Comparison of ENCODE assay signal across 1 cellular context in the genomic region with DNA sequence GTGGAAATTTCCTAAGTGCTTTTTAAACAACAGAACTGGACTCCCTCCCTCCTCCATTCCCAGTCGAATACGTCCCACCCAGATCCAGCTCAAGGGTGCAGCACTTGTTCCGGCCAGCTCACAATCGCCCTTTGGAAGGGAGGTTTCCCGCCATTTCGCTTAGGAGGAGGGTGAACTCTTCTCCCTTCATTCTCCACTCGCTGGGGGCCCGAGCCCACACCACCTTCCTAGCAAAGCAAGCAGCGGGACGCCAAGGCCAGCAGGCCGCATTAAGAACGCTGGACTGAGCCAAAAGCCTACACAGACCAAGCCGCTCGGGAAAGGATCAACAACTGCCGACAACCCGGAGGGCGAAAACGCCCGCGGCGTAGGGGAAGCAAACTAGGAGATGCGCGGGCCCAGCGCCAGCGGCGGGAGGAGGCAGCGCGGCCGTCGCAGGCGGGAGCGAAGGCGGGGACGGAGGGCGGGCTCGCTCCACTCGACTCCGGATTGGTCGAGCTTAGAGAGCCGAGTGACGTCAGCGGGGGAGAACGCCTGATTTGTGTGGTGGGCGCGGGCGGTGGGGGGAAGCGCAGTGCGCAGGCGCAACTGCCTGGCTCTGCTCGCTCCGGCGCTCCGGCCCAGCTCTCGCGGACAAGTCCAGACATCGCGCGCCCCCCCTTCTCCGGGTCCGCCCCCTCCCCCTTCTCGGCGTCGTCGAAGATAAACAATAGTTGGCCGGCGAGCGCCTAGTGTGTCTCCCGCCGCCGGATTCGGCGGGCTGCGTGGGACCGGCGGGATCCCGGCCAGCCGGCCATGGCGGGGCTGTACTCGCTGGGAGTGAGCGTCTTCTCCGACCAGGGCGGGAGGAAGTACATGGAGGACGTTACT.
TF ChIP-seq lines count a peak whose summit lies in the region.

A gene (plus strand): TSS at position 574 of the 870 bp plus-strand sequence. CDS start 222 bp downstream, at position 796.

TF ChIP-seq in K562, 482 proteins besides CTCF, POLR2A, EP300 and RAD21 (continued from another document and continues in another):
- TF ChIP-seq, protein P1, sequence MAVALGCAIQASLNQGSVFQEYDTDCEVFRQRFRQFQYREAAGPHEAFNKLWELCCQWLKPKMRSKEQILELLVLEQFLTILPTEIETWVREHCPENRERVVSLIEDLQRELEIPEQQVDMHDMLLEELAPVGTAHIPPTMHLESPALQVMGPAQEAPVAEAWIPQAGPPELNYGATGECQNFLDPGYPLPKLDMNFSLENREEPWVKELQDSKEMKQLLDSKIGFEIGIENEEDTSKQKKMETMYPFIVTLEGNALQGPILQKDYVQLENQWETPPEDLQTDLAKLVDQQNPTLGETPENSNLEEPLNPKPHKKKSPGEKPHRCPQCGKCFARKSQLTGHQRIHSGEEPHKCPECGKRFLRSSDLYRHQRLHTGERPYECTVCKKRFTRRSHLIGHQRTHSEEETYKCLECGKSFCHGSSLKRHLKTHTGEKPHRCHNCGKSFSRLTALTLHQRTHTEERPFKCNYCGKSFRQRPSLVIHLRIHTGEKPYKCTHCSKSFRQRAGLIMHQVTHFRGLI (CRISPR knock-in tag; IDR thresholded peaks at IDR 0.05): no peak
- TF ChIP-seq POLR2AphosphoS5 (IDR thresholded peaks at IDR 0.05; ENCODE audit: control insufficient read depth, insufficient read depth, low read depth, low read length) (peak; percentile 86; the same call in 1 of the 2 replicates), NR2C1 (IDR thresholded peaks at IDR 0.05) (no peak), NR2C1 (tag; IDR thresholded peaks at IDR 0.05) (0 out of 2 replicates have a peak, but pooled peaks have one; percentile 40), HDAC1 (IDR thresholded peaks at IDR 0.05) (no peak; a peak in 1 of 4 replicates), ZNF589 (CRISPR knock-in tag; IDR thresholded peaks at IDR 0.05; ENCODE audit: low read depth) (peak; percentile 55; the same call in 1 of the 2 replicates), ZNF224 (CRISPR knock-in tag; IDR thresholded peaks at IDR 0.05) (no peak), SRF (CRISPR knock-in tag; IDR thresholded peaks at IDR 0.05) (peak in 1 of 2 experiments; percentile 61; a peak in 1 of 4 replicates), CHCHD3 (CRISPR knock-in tag; IDR thresholded peaks at IDR 0.05) (no peak), CTBP1 (IDR thresholded peaks at IDR 0.05; ENCODE audit: borderline replicate concordance) (peak; percentile 90), TCF7 (IDR thresholded peaks at IDR 0.05; ENCODE audit: borderline replicate concordance) (no peak), BHLHE40 (IDR thresholded peaks at IDR 0.05; ENCODE audit: low read length) (0 out of 2 replicates have a peak, but pooled peaks have one; percentile 3), FOXJ2 (tag; IDR thresholded peaks at IDR 0.05) (0 out of 2 replicates have a peak, but pooled peaks have one; percentile 22), SMAD2 (IDR thresholded peaks at IDR 0.05; ENCODE audit: low read depth, low read length) (no peak), LARP7 (IDR thresholded peaks at IDR 0.05) (no peak), MTF1 (CRISPR knock-in tag; IDR thresholded peaks at IDR 0.05; ENCODE audit: borderline replicate concordance) (no peak), KAT2B (IDR thresholded peaks at IDR 0.05; ENCODE audit: low read depth, low read length) (no peak), NCOA6 (IDR thresholded peaks at IDR 0.05) (peak; percentile 97), RBM34 (IDR thresholded peaks at IDR 0.05; ENCODE audit: borderline replicate concordance, insufficient read depth, low read length) (no peak), POLR2H (tag; IDR thresholded peaks at IDR 0.05; ENCODE audit: low read depth) (peak; percentile 97), ZC3H11A (IDR thresholded peaks at IDR 0.05; ENCODE audit: low read depth, low read length) (no peak), NCOA1 (IDR thresholded peaks at IDR 0.05; ENCODE audit: low read depth) (no peak), ZNF780A (CRISPR knock-in tag; IDR thresholded peaks at IDR 0.05) (no peak), JUNB (CRISPR knock-in tag; conservative IDR thresholded peaks at IDR 0.05) (no peak)
- TF ChIP-seq, protein P2, sequence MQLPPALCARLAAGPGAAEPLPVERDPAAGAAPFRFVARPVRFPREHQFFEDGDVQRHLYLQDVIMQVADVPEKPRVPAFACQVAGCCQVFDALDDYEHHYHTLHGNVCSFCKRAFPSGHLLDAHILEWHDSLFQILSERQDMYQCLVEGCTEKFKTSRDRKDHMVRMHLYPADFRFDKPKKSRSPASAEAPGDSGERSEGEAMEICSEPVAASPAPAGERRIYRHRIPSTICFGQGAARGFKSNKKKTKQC (CRISPR knock-in tag; IDR thresholded peaks at IDR 0.05): peak; percentile 83; the same call in 1 of the 2 replicates
- TF ChIP-seq, protein P3, sequence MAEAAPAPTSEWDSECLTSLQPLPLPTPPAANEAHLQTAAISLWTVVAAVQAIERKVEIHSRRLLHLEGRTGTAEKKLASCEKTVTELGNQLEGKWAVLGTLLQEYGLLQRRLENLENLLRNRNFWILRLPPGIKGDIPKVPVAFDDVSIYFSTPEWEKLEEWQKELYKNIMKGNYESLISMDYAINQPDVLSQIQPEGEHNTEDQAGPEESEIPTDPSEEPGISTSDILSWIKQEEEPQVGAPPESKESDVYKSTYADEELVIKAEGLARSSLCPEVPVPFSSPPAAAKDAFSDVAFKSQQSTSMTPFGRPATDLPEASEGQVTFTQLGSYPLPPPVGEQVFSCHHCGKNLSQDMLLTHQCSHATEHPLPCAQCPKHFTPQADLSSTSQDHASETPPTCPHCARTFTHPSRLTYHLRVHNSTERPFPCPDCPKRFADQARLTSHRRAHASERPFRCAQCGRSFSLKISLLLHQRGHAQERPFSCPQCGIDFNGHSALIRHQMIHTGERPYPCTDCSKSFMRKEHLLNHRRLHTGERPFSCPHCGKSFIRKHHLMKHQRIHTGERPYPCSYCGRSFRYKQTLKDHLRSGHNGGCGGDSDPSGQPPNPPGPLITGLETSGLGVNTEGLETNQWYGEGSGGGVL (CRISPR knock-in tag; IDR thresholded peaks at IDR 0.05): no peak
- TF ChIP-seq, protein P4, sequence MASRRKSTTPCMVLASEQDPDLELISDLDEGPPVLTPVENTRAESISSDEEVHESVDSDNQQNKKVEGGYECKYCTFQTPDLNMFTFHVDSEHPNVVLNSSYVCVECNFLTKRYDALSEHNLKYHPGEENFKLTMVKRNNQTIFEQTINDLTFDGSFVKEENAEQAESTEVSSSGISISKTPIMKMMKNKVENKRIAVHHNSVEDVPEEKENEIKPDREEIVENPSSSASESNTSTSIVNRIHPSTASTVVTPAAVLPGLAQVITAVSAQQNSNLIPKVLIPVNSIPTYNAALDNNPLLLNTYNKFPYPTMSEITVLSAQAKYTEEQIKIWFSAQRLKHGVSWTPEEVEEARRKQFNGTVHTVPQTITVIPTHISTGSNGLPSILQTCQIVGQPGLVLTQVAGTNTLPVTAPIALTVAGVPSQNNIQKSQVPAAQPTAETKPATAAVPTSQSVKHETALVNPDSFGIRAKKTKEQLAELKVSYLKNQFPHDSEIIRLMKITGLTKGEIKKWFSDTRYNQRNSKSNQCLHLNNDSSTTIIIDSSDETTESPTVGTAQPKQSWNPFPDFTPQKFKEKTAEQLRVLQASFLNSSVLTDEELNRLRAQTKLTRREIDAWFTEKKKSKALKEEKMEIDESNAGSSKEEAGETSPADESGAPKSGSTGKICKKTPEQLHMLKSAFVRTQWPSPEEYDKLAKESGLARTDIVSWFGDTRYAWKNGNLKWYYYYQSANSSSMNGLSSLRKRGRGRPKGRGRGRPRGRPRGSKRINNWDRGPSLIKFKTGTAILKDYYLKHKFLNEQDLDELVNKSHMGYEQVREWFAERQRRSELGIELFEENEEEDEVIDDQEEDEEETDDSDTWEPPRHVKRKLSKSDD (conservative IDR thresholded peaks at IDR 0.05; ENCODE audit: low read length): 0 out of 2 replicates have a peak, but pooled peaks have one; percentile 46
- TF ChIP-seq, protein P5, sequence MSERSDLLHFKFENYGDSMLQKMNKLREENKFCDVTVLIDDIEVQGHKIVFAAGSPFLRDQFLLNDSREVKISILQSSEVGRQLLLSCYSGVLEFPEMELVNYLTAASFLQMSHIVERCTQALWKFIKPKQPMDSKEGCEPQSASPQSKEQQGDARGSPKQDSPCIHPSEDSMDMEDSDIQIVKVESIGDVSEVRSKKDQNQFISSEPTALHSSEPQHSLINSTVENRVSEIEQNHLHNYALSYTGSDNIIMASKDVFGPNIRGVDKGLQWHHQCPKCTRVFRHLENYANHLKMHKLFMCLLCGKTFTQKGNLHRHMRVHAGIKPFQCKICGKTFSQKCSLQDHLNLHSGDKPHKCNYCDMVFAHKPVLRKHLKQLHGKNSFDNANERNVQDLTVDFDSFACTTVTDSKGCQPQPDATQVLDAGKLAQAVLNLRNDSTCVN (CRISPR knock-in tag; IDR thresholded peaks at IDR 0.05): no peak
- TF ChIP-seq, protein P6, sequence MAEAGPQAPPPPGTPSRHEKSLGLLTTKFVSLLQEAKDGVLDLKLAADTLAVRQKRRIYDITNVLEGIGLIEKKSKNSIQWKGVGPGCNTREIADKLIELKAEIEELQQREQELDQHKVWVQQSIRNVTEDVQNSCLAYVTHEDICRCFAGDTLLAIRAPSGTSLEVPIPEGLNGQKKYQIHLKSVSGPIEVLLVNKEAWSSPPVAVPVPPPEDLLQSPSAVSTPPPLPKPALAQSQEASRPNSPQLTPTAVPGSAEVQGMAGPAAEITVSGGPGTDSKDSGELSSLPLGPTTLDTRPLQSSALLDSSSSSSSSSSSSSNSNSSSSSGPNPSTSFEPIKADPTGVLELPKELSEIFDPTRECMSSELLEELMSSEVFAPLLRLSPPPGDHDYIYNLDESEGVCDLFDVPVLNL (CRISPR knock-in tag; IDR thresholded peaks at IDR 0.05; ENCODE audit: low read depth): no peak
- TF ChIP-seq, protein P7, sequence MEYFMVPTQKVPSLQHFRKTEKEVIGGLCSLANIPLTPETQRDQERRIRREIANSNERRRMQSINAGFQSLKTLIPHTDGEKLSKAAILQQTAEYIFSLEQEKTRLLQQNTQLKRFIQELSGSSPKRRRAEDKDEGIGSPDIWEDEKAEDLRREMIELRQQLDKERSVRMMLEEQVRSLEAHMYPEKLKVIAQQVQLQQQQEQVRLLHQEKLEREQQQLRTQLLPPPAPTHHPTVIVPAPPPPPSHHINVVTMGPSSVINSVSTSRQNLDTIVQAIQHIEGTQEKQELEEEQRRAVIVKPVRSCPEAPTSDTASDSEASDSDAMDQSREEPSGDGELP (CRISPR knock-in tag; IDR thresholded peaks at IDR 0.05; ENCODE audit: borderline replicate concordance): peak; percentile 80
- TF ChIP-seq, protein P8, sequence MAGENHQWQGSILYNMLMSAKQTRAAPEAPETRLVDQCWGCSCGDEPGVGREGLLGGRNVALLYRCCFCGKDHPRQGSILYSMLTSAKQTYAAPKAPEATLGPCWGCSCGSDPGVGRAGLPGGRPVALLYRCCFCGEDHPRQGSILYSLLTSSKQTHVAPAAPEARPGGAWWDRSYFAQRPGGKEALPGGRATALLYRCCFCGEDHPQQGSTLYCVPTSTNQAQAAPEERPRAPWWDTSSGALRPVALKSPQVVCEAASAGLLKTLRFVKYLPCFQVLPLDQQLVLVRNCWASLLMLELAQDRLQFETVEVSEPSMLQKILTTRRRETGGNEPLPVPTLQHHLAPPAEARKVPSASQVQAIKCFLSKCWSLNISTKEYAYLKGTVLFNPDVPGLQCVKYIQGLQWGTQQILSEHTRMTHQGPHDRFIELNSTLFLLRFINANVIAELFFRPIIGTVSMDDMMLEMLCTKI (IDR thresholded peaks at IDR 0.05; ENCODE audit: partially characterized antibody): no peak
- TF ChIP-seq, protein P9, sequence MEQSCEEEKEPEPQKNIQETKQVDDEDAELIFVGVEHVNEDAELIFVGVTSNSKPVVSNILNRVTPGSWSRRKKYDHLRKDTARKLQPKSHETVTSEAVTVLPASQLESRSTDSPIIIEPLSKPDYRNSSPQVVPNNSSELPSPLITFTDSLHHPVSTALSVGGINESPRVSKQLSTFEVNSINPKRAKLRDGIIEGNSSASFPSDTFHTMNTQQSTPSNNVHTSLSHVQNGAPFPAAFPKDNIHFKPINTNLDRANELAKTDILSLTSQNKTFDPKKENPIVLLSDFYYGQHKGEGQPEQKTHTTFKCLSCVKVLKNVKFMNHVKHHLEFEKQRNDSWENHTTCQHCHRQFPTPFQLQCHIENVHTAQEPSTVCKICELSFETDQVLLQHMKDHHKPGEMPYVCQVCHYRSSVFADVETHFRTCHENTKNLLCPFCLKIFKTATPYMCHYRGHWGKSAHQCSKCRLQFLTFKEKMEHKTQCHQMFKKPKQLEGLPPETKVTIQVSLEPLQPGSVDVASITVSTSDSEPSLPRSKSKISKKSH (CRISPR knock-in tag; IDR thresholded peaks at IDR 0.05): no peak
- TF ChIP-seq, protein P10, sequence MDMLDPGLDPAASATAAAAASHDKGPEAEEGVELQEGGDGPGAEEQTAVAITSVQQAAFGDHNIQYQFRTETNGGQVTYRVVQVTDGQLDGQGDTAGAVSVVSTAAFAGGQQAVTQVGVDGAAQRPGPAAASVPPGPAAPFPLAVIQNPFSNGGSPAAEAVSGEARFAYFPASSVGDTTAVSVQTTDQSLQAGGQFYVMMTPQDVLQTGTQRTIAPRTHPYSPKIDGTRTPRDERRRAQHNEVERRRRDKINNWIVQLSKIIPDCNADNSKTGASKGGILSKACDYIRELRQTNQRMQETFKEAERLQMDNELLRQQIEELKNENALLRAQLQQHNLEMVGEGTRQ (CRISPR knock-in tag; IDR thresholded peaks at IDR 0.05): no peak
- TF ChIP-seq, protein P11, sequence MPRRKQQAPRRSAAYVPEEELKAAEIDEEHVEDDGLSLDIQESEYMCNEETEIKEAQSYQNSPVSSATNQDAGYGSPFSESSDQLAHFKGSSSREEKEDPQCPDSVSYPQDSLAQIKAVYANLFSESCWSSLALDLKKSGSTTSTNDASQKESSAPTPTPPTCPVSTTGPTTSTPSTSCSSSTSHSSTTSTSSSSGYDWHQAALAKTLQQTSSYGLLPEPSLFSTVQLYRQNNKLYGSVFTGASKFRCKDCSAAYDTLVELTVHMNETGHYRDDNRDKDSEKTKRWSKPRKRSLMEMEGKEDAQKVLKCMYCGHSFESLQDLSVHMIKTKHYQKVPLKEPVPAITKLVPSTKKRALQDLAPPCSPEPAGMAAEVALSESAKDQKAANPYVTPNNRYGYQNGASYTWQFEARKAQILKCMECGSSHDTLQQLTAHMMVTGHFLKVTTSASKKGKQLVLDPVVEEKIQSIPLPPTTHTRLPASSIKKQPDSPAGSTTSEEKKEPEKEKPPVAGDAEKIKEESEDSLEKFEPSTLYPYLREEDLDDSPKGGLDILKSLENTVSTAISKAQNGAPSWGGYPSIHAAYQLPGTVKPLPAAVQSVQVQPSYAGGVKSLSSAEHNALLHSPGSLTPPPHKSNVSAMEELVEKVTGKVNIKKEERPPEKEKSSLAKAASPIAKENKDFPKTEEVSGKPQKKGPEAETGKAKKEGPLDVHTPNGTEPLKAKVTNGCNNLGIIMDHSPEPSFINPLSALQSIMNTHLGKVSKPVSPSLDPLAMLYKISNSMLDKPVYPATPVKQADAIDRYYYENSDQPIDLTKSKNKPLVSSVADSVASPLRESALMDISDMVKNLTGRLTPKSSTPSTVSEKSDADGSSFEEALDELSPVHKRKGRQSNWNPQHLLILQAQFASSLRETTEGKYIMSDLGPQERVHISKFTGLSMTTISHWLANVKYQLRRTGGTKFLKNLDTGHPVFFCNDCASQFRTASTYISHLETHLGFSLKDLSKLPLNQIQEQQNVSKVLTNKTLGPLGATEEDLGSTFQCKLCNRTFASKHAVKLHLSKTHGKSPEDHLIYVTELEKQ (CRISPR knock-in tag; IDR thresholded peaks at IDR 0.05): no peak
- TF ChIP-seq, protein P12, sequence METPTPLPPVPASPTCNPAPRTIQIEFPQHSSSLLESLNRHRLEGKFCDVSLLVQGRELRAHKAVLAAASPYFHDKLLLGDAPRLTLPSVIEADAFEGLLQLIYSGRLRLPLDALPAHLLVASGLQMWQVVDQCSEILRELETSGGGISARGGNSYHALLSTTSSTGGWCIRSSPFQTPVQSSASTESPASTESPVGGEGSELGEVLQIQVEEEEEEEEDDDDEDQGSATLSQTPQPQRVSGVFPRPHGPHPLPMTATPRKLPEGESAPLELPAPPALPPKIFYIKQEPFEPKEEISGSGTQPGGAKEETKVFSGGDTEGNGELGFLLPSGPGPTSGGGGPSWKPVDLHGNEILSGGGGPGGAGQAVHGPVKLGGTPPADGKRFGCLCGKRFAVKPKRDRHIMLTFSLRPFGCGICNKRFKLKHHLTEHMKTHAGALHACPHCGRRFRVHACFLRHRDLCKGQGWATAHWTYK (CRISPR knock-in tag; IDR thresholded peaks at IDR 0.05): no peak
